ENCODE assay signal across 8 cellular contexts in genomic region chr1:144913977-144914734, GRCh38.
A peak's percentile ranks its signal among the peaks of the same experiment; 100 is the strongest.
DNase-seq lines count a peak whose midpoint lies in the region; ATAC-seq, FAIRE-seq and TF ChIP-seq lines count a peak whose summit lies in the region.
"Not testable (repeated sequence)": the region's sequence is repeated elsewhere in the genome, so short reads cannot be mapped to it uniquely, and the experiment has no call there.

No MANE protein-coding gene starts in this region.

- not testable (repeated sequence) for H3K9me3 ChIP-seq in upper lobe of right lung

- not testable (repeated sequence) for H3K27me3 Mint-ChIP-seq in T-helper 2 cell treated with Interferon-gamma antibody and Interleukin-4, amounts not matched to agents 5 μg/mL and 100 μg/mL, for 36 hours (ENCODE audit: low read depth); activated T-helper 2 cell treated with anti-CD3 and anti-CD28 coated beads, Interferon-gamma antibody, Interleukin-2, Interleukin-4, amounts not matched to agents 10 μg/mL and 5 μg/mL and 100 μg/mL, durations not matched to agents 14 hours and 24 hours and 36 hours (ENCODE audit: low read depth); naive B cell

- ATAC-seq in GM19351 (IDR thresholded peaks at IDR 0.05; ENCODE audit: unreplicated experiment) (peak; percentile 90), HG02973 (IDR thresholded peaks at IDR 0.05; ENCODE audit: unreplicated experiment) (peak; percentile 70), foreskin keratinocyte (peak; percentile 70), naive B cell (ENCODE audit: low read depth in 2 of 2) (peak; percentile 69 to 79), upper lobe of right lung (peak; percentile 8)

- not testable (repeated sequence) for DNase-seq in H54 (ENCODE audit: insufficient read length, low spot score); foreskin keratinocyte; naive B cell; upper lobe of right lung
- DNase-seq in T-helper 2 cell treated with Interferon-gamma antibody and Interleukin-4, amounts not matched to agents 5 μg/mL and 100 μg/mL, for 36 hours (ENCODE audit: low spot score) = peak; percentile 23
- DNase-seq in activated T-helper 2 cell treated with anti-CD3 and anti-CD28 coated beads, Interferon-gamma antibody, Interleukin-2, Interleukin-4, amounts not matched to agents 10 μg/mL and 5 μg/mL and 100 μg/mL, durations not matched to agents 14 hours and 24 hours and 36 hours (ENCODE audit: low spot score) = peak; percentile 8

- H3K27ac Mint-ChIP-seq in T-helper 2 cell treated with Interferon-gamma antibody and Interleukin-4, amounts not matched to agents 5 μg/mL and 100 μg/mL, for 36 hours; activated T-helper 2 cell treated with anti-CD3 and anti-CD28 coated beads, Interferon-gamma antibody, Interleukin-2, Interleukin-4, amounts not matched to agents 10 μg/mL and 5 μg/mL and 100 μg/mL, durations not matched to agents 14 hours and 24 hours and 36 hours; naive B cell: not testable (repeated sequence)

- not testable (repeated sequence) for H3K4me3 ChIP-seq in upper lobe of right lung

- FAIRE-seq in H54 (lab: Jason Lieb, UNC) = peak; percentile 90

- intact Hi-C loops in activated T-helper 2 cell treated with anti-CD3 and anti-CD28 coated beads, Interferon-gamma antibody, Interleukin-2, Interleukin-4, amounts not matched to agents 10 μg/mL and 5 μg/mL and 100 μg/mL, durations not matched to agents 14 hours and 24 hours and 36 hours (cut with micrococcal nuclease); upper lobe of right lung (cut with DNase I): not testable (repeated sequence)

- not testable (repeated sequence) for H3K9me3 Mint-ChIP-seq in T-helper 2 cell treated with Interferon-gamma antibody and Interleukin-4, amounts not matched to agents 5 μg/mL and 100 μg/mL, for 36 hours; activated T-helper 2 cell treated with anti-CD3 and anti-CD28 coated beads, Interferon-gamma antibody, Interleukin-2, Interleukin-4, amounts not matched to agents 10 μg/mL and 5 μg/mL and 100 μg/mL, durations not matched to agents 14 hours and 24 hours and 36 hours; naive B cell

- H3K4me1 ChIP-seq in foreskin keratinocyte, upper lobe of right lung: not testable (repeated sequence)

- H3K36me3 ChIP-seq in upper lobe of right lung = not testable (repeated sequence)

- not testable (repeated sequence) for H3K4me1 Mint-ChIP-seq in T-helper 2 cell treated with Interferon-gamma antibody and Interleukin-4, amounts not matched to agents 5 μg/mL and 100 μg/mL, for 36 hours (ENCODE audit: low read depth); activated T-helper 2 cell treated with anti-CD3 and anti-CD28 coated beads, Interferon-gamma antibody, Interleukin-2, Interleukin-4, amounts not matched to agents 10 μg/mL and 5 μg/mL and 100 μg/mL, durations not matched to agents 14 hours and 24 hours and 36 hours (ENCODE audit: low read depth); naive B cell

- TF ChIP-seq CTCF in foreskin keratinocyte (conservative IDR thresholded peaks at IDR 0.05); upper lobe of right lung (IDR thresholded peaks at IDR 0.05): not testable (repeated sequence)

- H3K27me3 ChIP-seq in foreskin keratinocyte, upper lobe of right lung: not testable (repeated sequence)

- not testable (repeated sequence) for H3K4me3 Mint-ChIP-seq in T-helper 2 cell treated with Interferon-gamma antibody and Interleukin-4, amounts not matched to agents 5 μg/mL and 100 μg/mL, for 36 hours; activated T-helper 2 cell treated with anti-CD3 and anti-CD28 coated beads, Interferon-gamma antibody, Interleukin-2, Interleukin-4, amounts not matched to agents 10 μg/mL and 5 μg/mL and 100 μg/mL, durations not matched to agents 14 hours and 24 hours and 36 hours (ENCODE audit: low read depth); naive B cell

- not testable (repeated sequence) for H3K27ac ChIP-seq in foreskin keratinocyte, upper lobe of right lung

- not testable (repeated sequence) for H3K36me3 Mint-ChIP-seq in T-helper 2 cell treated with Interferon-gamma antibody and Interleukin-4, amounts not matched to agents 5 μg/mL and 100 μg/mL, for 36 hours (ENCODE audit: low read depth); activated T-helper 2 cell treated with anti-CD3 and anti-CD28 coated beads, Interferon-gamma antibody, Interleukin-2, Interleukin-4, amounts not matched to agents 10 μg/mL and 5 μg/mL and 100 μg/mL, durations not matched to agents 14 hours and 24 hours and 36 hours (ENCODE audit: low read depth); naive B cell

- not testable (repeated sequence) for TF ChIP-seq POLR2A in H54 (IDR thresholded peaks at IDR 0.05; ENCODE audit: low read depth, low read length)

Comparison
In these comparisons a context has a peak if more than half of its experiments do, and no peak if none do; other contexts are left out.
1. ATAC-seq: peak in every context shown above with its lines; median percentile 90 in GM19351; 74 in naive B cell; 70 in HG02973; 70 in foreskin keratinocyte; 8 in upper lobe of right lung.